Comparison of ENCODE assay signal across 9 cellular contexts in genomic region chr2:20015482-20016083, GRCh38. TPM values are rescaled to one million over a fixed set of nuclear protein-coding genes. Genes with fewer than 3 reads are reported as not detected.
DNase-seq lines count a peak whose midpoint lies in the region; ATAC-seq, FAIRE-seq and TF ChIP-seq lines count a peak whose summit lies in the region.
"Had no signal": no experiment of that assay in that cellular context is flagged by ENCODE, and none has a peak within 500 bp of the region (broad histone marks: within the 10 kb centered on the region; RNA-seq: fewer than 3 reads in every experiment).

No MANE protein-coding gene starts in this region.

- in situ Hi-C loops in HepG2 (cut with HindIII; ENCODE audit: extremely low pct_ligation_motif_present, low pct_unique_long_range_greater_than_20kb) = no loop called here

- ATAC-seq in HCT116 = peak; percentile 74
- ATAC-seq in HepG2 = no peak
- peak; percentile 69 for ATAC-seq in aorta (ENCODE audit: low FRiP score)
- ATAC-seq in HG03460 (IDR thresholded peaks at IDR 0.05; ENCODE audit: unreplicated experiment) = no peak
- ATAC-seq in GM18909 (IDR thresholded peaks at IDR 0.05; ENCODE audit: poor library complexity, unreplicated experiment) = no peak

- no peaks in the 10 kb centered on the region for H3K27me3 ChIP-seq in HCT116 (ENCODE audit: insufficient read depth, low read length)
- H3K27me3 ChIP-seq in HepG2 (ENCODE audit: control insufficient read depth in 1 of 2, insufficient read depth in 2 of 2, low read length in 2 of 2) = no peaks in the 10 kb centered on the region; a peak in 1 of 5 replicates
- no peaks in the 10 kb centered on the region for H3K27me3 ChIP-seq in aorta (ENCODE audit: control insufficient read depth in 1 of 2, insufficient read depth in 2 of 2, low read length in 1 of 2)

- H4K20me1 ChIP-seq in HCT116 (ENCODE audit: insufficient read depth) (no peaks in the 10 kb centered on the region), HepG2 (ENCODE audit: insufficient read depth, low read length) (no peaks in the 10 kb centered on the region)

- POLR2A ChIA-PET in HCT116 (lab: Charles Lee) (interaction anchor here (1.0 to 1.1 kb wide), 2 partner anchors 36 to 78 kb away, joined by 3 to 5 read pairs; partner anchors contain the start of gene LAPTM4A), HepG2 (lab: Yijun Ruan, JAX) (interaction anchor here (0.9 to 8.9 kb wide), 8 partner anchors 10 to 210 kb away, joined by 3 to 109 read pairs (median 6); partner anchors contain the start of genes LAPTM4A, SDC1 and WDR35)

- H3K27ac ChIP-seq in HCT116 (ENCODE audit: low read depth, low read length) = no peak overlapping the region
- no peak overlapping the region for H3K27ac ChIP-seq in HepG2 (ENCODE audit: extremely low read length, insufficient read depth, low read length)
- H3K27ac ChIP-seq in aorta (ENCODE audit: low read depth in 1 of 2, low read length in 2 of 2) = no peak overlapping the region

- H3K36me3 ChIP-seq in HCT116 (ENCODE audit: control insufficient read depth in 1 of 2, insufficient read depth in 2 of 2, low read length in 2 of 2) (no peaks in the 10 kb centered on the region), HepG2 (replicated peaks in 1 of 2; ENCODE audit: control insufficient read depth in 1 of 2, insufficient read depth in 2 of 2, low read length in 2 of 2) (no peaks in the 10 kb centered on the region), aorta (ENCODE audit: control insufficient read depth in 1 of 2, insufficient read depth in 2 of 2, low read length in 1 of 2) (no peaks in the 10 kb centered on the region)

- FAIRE-seq in HepG2 (lab: Jason Lieb, UNC) = peak; percentile 39

- TF ChIP-seq RAD21 in HCT116 (IDR thresholded peaks at IDR 0.05; ENCODE audit: low read depth) (peak; percentile 77), HepG2 (CRISPR knock-in tag; IDR thresholded peaks at IDR 0.05) (peak; percentile 70)

- H3K9ac ChIP-seq in HCT116 (ENCODE audit: low read length) = no peak overlapping the region
- H3K9ac ChIP-seq in HepG2 (ENCODE audit: insufficient read depth, low read depth, low read length) = no peak overlapping the region

- H3K9me3 ChIP-seq in HCT116 (ENCODE audit: control insufficient read depth in 1 of 2, insufficient read depth in 1 of 2, low read depth in 1 of 2, low read length in 2 of 2) = no peaks in the 10 kb centered on the region
- peaks cover 10% of the 10 kb centered on the region; the same call in 1 of the 2 replicates for H3K9me3 ChIP-seq in HepG2 (ENCODE audit: low read length)
- H3K9me3 ChIP-seq in aorta (ENCODE audit: control insufficient read depth, low read length) = no peaks in the 10 kb centered on the region

- TF ChIP-seq CTCF in HCT116 (IDR thresholded peaks at IDR 0.05 in 2 of 3, conservative IDR thresholded peaks at IDR 0.05 in 1 of 3; ENCODE audit: borderline replicate concordance in 1 of 3, insufficient read depth in 1 of 3, low read depth in 2 of 3, low read length in 2 of 3) = peak; percentile 52 to 83 (median 70)
- TF ChIP-seq CTCF in HepG2 (CRISPR knock-in tag; IDR thresholded peaks at IDR 0.05) = peak; percentile 73

- H3K4me1 ChIP-seq in HCT116 (ENCODE audit: control insufficient read depth in 1 of 2, insufficient read depth in 2 of 2, low read length in 2 of 2) = no peaks in the 10 kb centered on the region
- H3K4me1 ChIP-seq in HepG2 (ENCODE audit: insufficient read depth, low read length) = peaks cover 57% of the 10 kb centered on the region
- no peaks in the 10 kb centered on the region for H3K4me1 ChIP-seq in aorta (ENCODE audit: control insufficient read depth in 1 of 2, insufficient read depth in 2 of 2, low read length in 2 of 2)

- RAD21 ChIA-PET in HCT116 (lab: Charles Lee; ENCODE audit: low non-redundant PET in 1 of 2, low total read pairs in 2 of 2, uncharacterized antibody in 2 of 2, unreplicated experiment in 2 of 2) = interaction anchor here (1.0 to 1.9 kb wide), 2 partner anchors 78 to 79 kb away, joined by 5 to 7 read pairs; no protein-coding TSS in a partner anchor

- H3K79me2 ChIP-seq in HCT116 (ENCODE audit: insufficient read depth, low read length) = no peaks in the 10 kb centered on the region
- H3K79me2 ChIP-seq in HepG2 (ENCODE audit: insufficient read depth, low read length) = peaks cover 15% of the 10 kb centered on the region

- DNase-seq in COLO829 (ENCODE audit: low spot score) (peak; percentile 58), HCT116 (ENCODE audit: low read depth, low spot score) (peak; percentile 26), NCI-H510A treated with DMSO at 0.1 percent for 48 hours (lab: John Stamatoyannopoulos, UW) (peak; percentile 40), cerebellar cortex (ENCODE audit: low spot score) (peak; percentile 70), HepG2 (ENCODE audit: low spot score) (peak; percentile 75), aorta (no peak)

- H3K4me2 ChIP-seq in HCT116 (ENCODE audit: low read length) (no peak overlapping the region), HepG2 (ENCODE audit: low read depth, low read length) (no peak overlapping the region)

- 0% methylated on average over 2 of the region's 2 CpGs for WGBS in HepG2 (ENCODE audit: low lambda C conversion rate)
- 13 to 16% methylated on average over 2 of the region's 2 CpGs for WGBS in aorta, 2 donors

- H2AFZ ChIP-seq in HCT116 (ENCODE audit: low read depth, low read length, poor library complexity, severe bottlenecking) (peak overlapping the region; percentile 55), HepG2 (ENCODE audit: low read length) (no peak overlapping the region)

- no peaks in the 10 kb centered on the region for H3K9me2 ChIP-seq in HCT116 (ENCODE audit: insufficient read depth)

- H3K4me3 ChIP-seq in HCT116 (replicated peaks in 1 of 2; ENCODE audit: low read depth in 1 of 2, low read length in 2 of 2) = no peak overlapping the region
- no peak overlapping the region for H3K4me3 ChIP-seq in HepG2 (replicated peaks in 1 of 3; ENCODE audit: insufficient read depth in 1 of 3, low read depth in 2 of 3, low read length in 3 of 3)
- H3K4me3 ChIP-seq in aorta (ENCODE audit: low read length in 2 of 2) = no peak overlapping the region

- no peak for TF ChIP-seq EP300 in HepG2 (IDR thresholded peaks at IDR 0.05; ENCODE audit: low read depth in 2 of 2, low read length in 2 of 2)
- no peak for TF ChIP-seq EP300 in HepG2 (CRISPR knock-in tag; IDR thresholded peaks at IDR 0.05; ENCODE audit: borderline replicate concordance)

- CTCF ChIA-PET in HCT116 (lab: Charles Lee) = interaction anchor here (0.5 to 2.5 kb wide), 33 partner anchors 9 to 362 kb away, joined by 3 to 35 read pairs (median 5); partner anchors contain the start of genes LAPTM4A, SDC1 and WDR35
- CTCF ChIA-PET in HepG2 (lab: Yijun Ruan, JAX; ENCODE audit: low intra/inter-chr PET ratio, low total read pairs) = interaction anchor here (1.1 to 3.7 kb wide), 4 partner anchors 11 to 82 kb away, joined by 3 to 46 read pairs (median 26); no protein-coding TSS in a partner anchor

- intact Hi-C loops in HCT116 (cut with micrococcal nuclease) (loop anchor here (1.0 to 2.0 kb wide), 2 partner anchors 77 to 83 kb away; no protein-coding TSS in a partner anchor), HepG2 (cut with micrococcal nuclease; ENCODE audit: unreplicated experiment) (loop anchor here (1.0 to 2.0 kb wide), 4 partner anchors 25 to 83 kb away; partner anchors contain the start of genes LAPTM4A and WDR35), aorta (cut with DNase I) (loop anchor here (1.0 kb wide), 2 partner anchors 82 to 83 kb away; no protein-coding TSS in a partner anchor)

- BruUV-seq in HCT116 (replicated peaks; lab: Mats Ljungman, UMichigan) (no TSS peak), HepG2 (replicated peaks; lab: Mats Ljungman, UMichigan) (no TSS peak)

- TF ChIP-seq POLR2A in HCT116 (IDR thresholded peaks at IDR 0.05; ENCODE audit: borderline replicate concordance, extremely low read depth, insufficient read depth, insufficient read length) = no peak
- no peak for TF ChIP-seq POLR2A in HepG2 (IDR thresholded peaks at IDR 0.05; ENCODE audit: insufficient read depth in 1 of 2, low read depth in 2 of 2, low read length in 2 of 2)

RNA-seq across cellular contexts. Expression of gene MATN3, which starts 3.1 kb away (rescaled TPM):
- not detected for total RNA-seq in HCT116 (2021; ENCODE audit: unreplicated experiment)
- polyA plus RNA-seq in HCT116 (2012) = not detected in 2 replicates
- total RNA-seq in HepG2 (2016; rRNA removed; fragmentation: Illumina TruSeq; extraction: Trizol) = 19.2 and 36.1 TPM in 2 replicates
- total RNA-seq in HepG2 (2016; cell fraction: cytosol; rRNA removed; fragmentation: Illumina TruSeq; extraction: Trizol; ENCODE audit: low read depth) = 2.3 and 3.4 TPM in 2 replicates
- 16.3 and 36.5 TPM in 2 replicates for total RNA-seq in HepG2 (2016; cell fraction: insoluble cytoplasmic fraction; rRNA removed; fragmentation: Illumina TruSeq; extraction: Trizol)
- 10.9 and 12.3 TPM in 2 replicates for total RNA-seq in HepG2 (2016; cell fraction: membrane; rRNA removed; fragmentation: Illumina TruSeq; extraction: Trizol)
- total RNA-seq in HepG2 (2016; cell fraction: nucleus; rRNA removed; fragmentation: Illumina TruSeq; extraction: Trizol) = 68.9 and 81.8 TPM in 2 replicates
- 191 and 208 TPM in 2 replicates for polyA plus RNA-seq in HepG2 (2011; rRNA removed)
- polyA plus RNA-seq in HepG2 (2011; cell fraction: cytosol; rRNA removed) = 101 and 153 TPM in 2 replicates
- polyA plus RNA-seq in HepG2 (2011; cell fraction: nucleus; rRNA removed) = 157 and 160 TPM in 2 replicates
- 109 and 194 TPM in 2 replicates for polyA plus RNA-seq in HepG2 (2012)
- polyA plus RNA-seq in HepG2 (2016; cell fraction: cytosol; fragmentation: Illumina TruSeq; extraction: Trizol; ENCODE audit: low read depth) = 4.3 and 4.6 TPM in 2 replicates
- polyA plus RNA-seq in HepG2 (2016; cell fraction: insoluble cytoplasmic fraction; fragmentation: Illumina TruSeq; extraction: Trizol; ENCODE audit: low read depth) = 26.1 and 30.5 TPM in 2 replicates
- 9.4 and 10.7 TPM in 2 replicates for polyA plus RNA-seq in HepG2 (2016; cell fraction: membrane; fragmentation: Illumina TruSeq; extraction: Trizol; ENCODE audit: low read depth)
- 150 and 151 TPM in 2 replicates for polyA plus RNA-seq in HepG2 (2016; cell fraction: nucleus; fragmentation: Illumina TruSeq; extraction: Trizol; ENCODE audit: insufficient read depth, low read depth)
- 0.14 and 109 TPM in 2 replicates for polyA minus RNA-seq in HepG2 (2011; rRNA and poly(A)+ RNA removed; ENCODE audit: low replicate concordance)
- polyA minus RNA-seq in HepG2 (2011; cell fraction: cytosol; rRNA and poly(A)+ RNA removed) = 73.2 and 97.4 TPM in 2 replicates
- polyA minus RNA-seq in HepG2 (2011; cell fraction: nucleus; rRNA and poly(A)+ RNA removed) = 125 and 126 TPM in 2 replicates
- 1 to 10 TPM; 1.6 to 1.8 TPM for total RNA-seq in aorta
- polyA plus RNA-seq in aorta = 1 to 10 TPM in 1 of 2 donors, under 1 TPM in 1; 0.13 to 1.9 TPM
- polyA plus RNA-seq: IgD-negative memory B cell had no signal

RNA-seq across cellular contexts. Expression of gene WDR35, which starts 25.7 kb away (rescaled TPM):
- total RNA-seq in HCT116 (2021; ENCODE audit: unreplicated experiment) (9.6 TPM), HepG2 (2016; rRNA removed; fragmentation: Illumina TruSeq; extraction: Trizol) (19.6 and 26.6 TPM in 2 replicates), aorta (1 to 10 TPM; 7.5 to 9.8 TPM)
- 2.1 and 3.3 TPM in 2 replicates for polyA plus RNA-seq in HCT116 (2012)
- total RNA-seq in HepG2 (2016; cell fraction: cytosol; rRNA removed; fragmentation: Illumina TruSeq; extraction: Trizol; ENCODE audit: low read depth) = 2.4 and 2.8 TPM in 2 replicates
- total RNA-seq in HepG2 (2016; cell fraction: insoluble cytoplasmic fraction; rRNA removed; fragmentation: Illumina TruSeq; extraction: Trizol) = 19.2 and 25.7 TPM in 2 replicates
- 3.2 and 4.5 TPM in 2 replicates for total RNA-seq in HepG2 (2016; cell fraction: membrane; rRNA removed; fragmentation: Illumina TruSeq; extraction: Trizol)
- total RNA-seq in HepG2 (2016; cell fraction: nucleus; rRNA removed; fragmentation: Illumina TruSeq; extraction: Trizol) = 30.6 and 31.4 TPM in 2 replicates
- polyA plus RNA-seq in HepG2 (2011; rRNA removed) (8.2 and 11.1 TPM in 2 replicates), aorta (1 to 10 TPM; 1.9 to 5.9 TPM)
- 2.8 and 4.0 TPM in 2 replicates for polyA plus RNA-seq in HepG2 (2011; cell fraction: cytosol; rRNA removed)
- polyA plus RNA-seq in HepG2 (2011; cell fraction: nucleus; rRNA removed) = 17.1 and 18.5 TPM in 2 replicates
- polyA plus RNA-seq in HepG2 (2012) = 6.4 and 8.8 TPM in 2 replicates
- polyA plus RNA-seq in HepG2 (2016; cell fraction: cytosol; fragmentation: Illumina TruSeq; extraction: Trizol; ENCODE audit: low read depth) = 0.34 and 0.38 TPM in 2 replicates
- polyA plus RNA-seq in HepG2 (2016; cell fraction: insoluble cytoplasmic fraction; fragmentation: Illumina TruSeq; extraction: Trizol; ENCODE audit: low read depth) = 10.8 and 11.7 TPM in 2 replicates
- 0.88 and 1.1 TPM in 2 replicates for polyA plus RNA-seq in HepG2 (2016; cell fraction: membrane; fragmentation: Illumina TruSeq; extraction: Trizol; ENCODE audit: low read depth)
- polyA plus RNA-seq in HepG2 (2016; cell fraction: nucleus; fragmentation: Illumina TruSeq; extraction: Trizol; ENCODE audit: insufficient read depth, low read depth) = 35.7 and 36.8 TPM in 2 replicates
- 4.9 and 7.4 TPM in 2 replicates for polyA minus RNA-seq in HepG2 (2011; rRNA and poly(A)+ RNA removed; ENCODE audit: low replicate concordance)
- polyA minus RNA-seq in HepG2 (2011; cell fraction: cytosol; rRNA and poly(A)+ RNA removed) = 7.1 and 7.9 TPM in 2 replicates
- polyA minus RNA-seq in HepG2 (2011; cell fraction: nucleus; rRNA and poly(A)+ RNA removed) = 37.7 and 50.3 TPM in 2 replicates

RNA-seq across cellular contexts. Expression of gene LAPTM4A, which starts 35.8 kb away (rescaled TPM):
- total RNA-seq in HCT116 (2021; ENCODE audit: unreplicated experiment) = 84.5 TPM
- polyA plus RNA-seq in HCT116 (2012) = 66.1 and 72.5 TPM in 2 replicates
- 82.8 and 116 TPM in 2 replicates for total RNA-seq in HepG2 (2016; rRNA removed; fragmentation: Illumina TruSeq; extraction: Trizol)
- 18.7 and 21.2 TPM in 2 replicates for total RNA-seq in HepG2 (2016; cell fraction: cytosol; rRNA removed; fragmentation: Illumina TruSeq; extraction: Trizol; ENCODE audit: low read depth)
- 83.7 and 119 TPM in 2 replicates for total RNA-seq in HepG2 (2016; cell fraction: insoluble cytoplasmic fraction; rRNA removed; fragmentation: Illumina TruSeq; extraction: Trizol)
- total RNA-seq in HepG2 (2016; cell fraction: membrane; rRNA removed; fragmentation: Illumina TruSeq; extraction: Trizol) = 35.7 and 39.5 TPM in 2 replicates
- 127 and 144 TPM in 2 replicates for total RNA-seq in HepG2 (2016; cell fraction: nucleus; rRNA removed; fragmentation: Illumina TruSeq; extraction: Trizol)
- polyA plus RNA-seq in HepG2 (2011; rRNA removed) = 491 and 558 TPM in 2 replicates
- 344 and 527 TPM in 2 replicates for polyA plus RNA-seq in HepG2 (2011; cell fraction: cytosol; rRNA removed)
- 114 and 137 TPM in 2 replicates for polyA plus RNA-seq in HepG2 (2011; cell fraction: nucleus; rRNA removed)
- polyA plus RNA-seq in HepG2 (2012) = 288 and 349 TPM in 2 replicates
- 46.6 and 49.9 TPM in 2 replicates for polyA plus RNA-seq in HepG2 (2016; cell fraction: cytosol; fragmentation: Illumina TruSeq; extraction: Trizol; ENCODE audit: low read depth)
- 181 and 190 TPM in 2 replicates for polyA plus RNA-seq in HepG2 (2016; cell fraction: insoluble cytoplasmic fraction; fragmentation: Illumina TruSeq; extraction: Trizol; ENCODE audit: low read depth)
- polyA plus RNA-seq in HepG2 (2016; cell fraction: membrane; fragmentation: Illumina TruSeq; extraction: Trizol; ENCODE audit: low read depth) = 62.5 and 62.8 TPM in 2 replicates
- polyA plus RNA-seq in HepG2 (2016; cell fraction: nucleus; fragmentation: Illumina TruSeq; extraction: Trizol; ENCODE audit: insufficient read depth, low read depth) = 365 and 398 TPM in 2 replicates
- 123 and 176 TPM in 2 replicates for polyA minus RNA-seq in HepG2 (2011; rRNA and poly(A)+ RNA removed; ENCODE audit: low replicate concordance)
- 150 and 184 TPM in 2 replicates for polyA minus RNA-seq in HepG2 (2011; cell fraction: cytosol; rRNA and poly(A)+ RNA removed)
- 93.0 and 135 TPM in 2 replicates for polyA minus RNA-seq in HepG2 (2011; cell fraction: nucleus; rRNA and poly(A)+ RNA removed)
- total RNA-seq in aorta = 100 to 1,000 TPM; 211 to 241 TPM
- polyA plus RNA-seq in aorta = 100 to 1,000 TPM; 252 to 327 TPM

Comparison
In these comparisons a context has a peak if more than half of its experiments do, and no peak if none do; other contexts are left out.
1. DNase-seq: peak in COLO829 (single experiment), HCT116 (single experiment), NCI-H510A treated with DMSO at 0.1 percent for 48 hours (single experiment), cerebellar cortex (single experiment) and HepG2 (single experiment); none in aorta (0 of 2).
2. ATAC-seq: peak in HCT116 (single experiment) and aorta (single experiment); none in HepG2 (single experiment), HG03460 (single experiment) and GM18909 (single experiment).